ENCODE assay signal across 13 cellular contexts in the genomic region with DNA sequence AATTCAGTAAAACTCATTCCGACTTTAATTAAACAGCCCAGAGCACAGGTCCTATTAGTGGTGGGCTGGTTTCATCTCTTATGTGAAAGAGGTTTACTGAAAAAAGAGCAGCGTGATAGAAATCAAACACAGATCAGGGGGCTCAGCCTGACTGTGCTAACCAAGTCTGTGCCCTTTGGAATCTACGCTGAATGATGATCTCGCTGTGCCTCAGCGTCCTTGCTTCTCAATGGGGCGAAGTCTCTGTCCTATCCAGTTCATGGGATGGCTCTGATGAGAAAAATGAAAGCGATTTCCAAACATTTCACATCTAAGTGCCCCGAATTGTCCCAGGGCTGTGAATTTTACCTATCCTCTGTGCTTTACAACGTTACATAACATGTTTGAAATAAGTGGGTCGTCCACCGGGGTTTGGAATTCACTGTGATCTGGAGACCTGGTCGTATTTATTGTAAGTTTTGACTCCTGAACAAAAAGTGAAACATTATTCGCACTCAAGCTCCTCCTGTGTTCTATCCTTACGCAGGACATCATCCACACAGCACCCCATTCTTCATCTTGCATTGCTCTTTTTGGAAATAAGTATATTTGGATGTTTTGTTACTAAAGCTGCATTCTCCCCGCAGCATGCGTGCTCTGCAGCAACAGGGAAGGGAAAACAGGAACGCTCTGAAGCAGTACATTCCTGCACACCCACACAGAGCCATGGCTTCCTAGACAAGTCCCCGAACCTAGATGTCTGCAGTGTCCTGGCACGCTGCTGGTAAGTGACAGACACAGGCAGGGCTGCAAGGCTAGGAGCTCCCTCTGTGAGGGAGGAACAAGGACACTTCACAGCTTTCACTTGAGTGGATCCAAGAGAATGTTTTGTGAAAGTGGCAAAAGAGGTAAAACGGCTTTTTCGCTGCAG.
DNase-seq lines count a peak whose midpoint lies in the region; ATAC-seq and TF ChIP-seq lines count a peak whose summit lies in the region.
"Had no signal": no experiment of that assay in that cellular context is flagged by ENCODE, and none has a peak within 500 bp of the region (broad histone marks: within the 10 kb centered on the region; RNA-seq: fewer than 3 reads in every experiment).

No MANE protein-coding gene starts in this region.

- no peaks in the 10 kb centered on the region for H3K9me2 ChIP-seq in SK-N-SH

- TF ChIP-seq RAD21 in SK-N-SH (IDR thresholded peaks at IDR 0.05; ENCODE audit: low read length) = no peak

- in situ Hi-C loops in ACHN (cut with HindIII; ENCODE audit: low pct_ligation_motif_present, low pct_unique_long_range_greater_than_20kb, low sequenced_read_pairs) = no loop called here

- H3K27ac ChIP-seq in SK-N-SH (ENCODE audit: low read depth in 2 of 2, low read length in 1 of 2) (no peak overlapping the region), esophagus muscularis mucosa (replicated peaks in 1 of 4) (peak overlapping the region; percentile 79 to 86 (median 82)), neural progenitor cell (no peak overlapping the region)
- H3K27ac ChIP-seq: 22Rv1 had no signal

- H3K36me3 Mint-ChIP-seq in neural progenitor cell = peaks cover 6% of the 10 kb centered on the region
- H3K36me3 Mint-ChIP-seq in type B pancreatic cell = peaks cover 12% of the 10 kb centered on the region
- H3K36me3 Mint-ChIP-seq in activated CD4-positive, alpha-beta T cell treated with anti-CD3 and anti-CD28 coated beads, Interleukin-2, amount 10 ng/mL, durations not matched to agents 7 days and 5 days (ENCODE audit: low read depth) = peaks cover 19% of the 10 kb centered on the region

- ATAC-seq in SK-N-SH treated with all-trans-retinoic acid at 6 μM for 48 hours = 0 out of 3 replicates have a peak, but pooled peaks have one; percentile 18
- ATAC-seq: WTC11 had no signal

- TF ChIP-seq EP300 in SK-N-SH (IDR thresholded peaks at IDR 0.05; ENCODE audit: borderline replicate concordance in 1 of 2, low read depth in 1 of 2, low read length in 1 of 2) = no peak
- TF ChIP-seq EP300 in esophagus muscularis mucosa (IDR thresholded peaks at IDR 0.05) = no peak

- POLR2A ChIA-PET in SK-N-SH (lab: Yijun Ruan, JAX) = no interaction called here
- POLR2A ChIA-PET in activated CD4-positive, alpha-beta T cell treated with anti-CD3 and anti-CD28 coated beads, Interleukin-2, amount 10 ng/mL, durations not matched to agents 7 days and 5 days (lab: Charles Lee) = no interaction called here

- H3K79me2 ChIP-seq in SK-N-SH (ENCODE audit: insufficient read depth) = no peaks in the 10 kb centered on the region
- no peaks in the 10 kb centered on the region for H3K79me2 ChIP-seq in neural progenitor cell (ENCODE audit: low read depth)

- H4K20me1 ChIP-seq in SK-N-SH (ENCODE audit: insufficient read depth) = no peaks in the 10 kb centered on the region
- H4K20me1 ChIP-seq in neural progenitor cell (ENCODE audit: low read depth) = no peaks in the 10 kb centered on the region

- CTCF ChIA-PET in SK-N-SH (lab: Yijun Ruan, JAX) = interaction anchor here (3.2 kb wide), 1 partner anchor 12 kb away, joined by 15 read pairs; no protein-coding TSS in a partner anchor
- CTCF ChIA-PET in activated CD4-positive, alpha-beta T cell treated with anti-CD3 and anti-CD28 coated beads, Interleukin-2, amount 10 ng/mL, durations not matched to agents 7 days and 5 days (lab: Charles Lee) = interaction anchor here (1.6 kb wide), 1 partner anchor 10 kb away, joined by 5 read pairs; no protein-coding TSS in a partner anchor

- H3K4me1 ChIP-seq in SK-N-SH (ENCODE audit: control insufficient read depth in 1 of 2, insufficient read depth in 2 of 2, low read depth in 1 of 2, low read length in 1 of 2) (no peaks in the 10 kb centered on the region; a peak in 1 of 4 replicates), esophagus muscularis mucosa (peaks cover 16 to 42% (median 38%) of the 10 kb centered on the region in 4 donors), neural progenitor cell (no peaks in the 10 kb centered on the region)

- TF ChIP-seq CTCF in SK-N-SH (IDR thresholded peaks at IDR 0.05) = no peak
- TF ChIP-seq CTCF in esophagus muscularis mucosa (IDR thresholded peaks at IDR 0.05) = no peak
- TF ChIP-seq CTCF in neural progenitor cell (IDR thresholded peaks at IDR 0.05) = no peak
- no peak for TF ChIP-seq CTCF in type B pancreatic cell (conservative IDR thresholded peaks at IDR 0.05)

- H3K4me3 Mint-ChIP-seq in neural progenitor cell (no peak overlapping the region), type B pancreatic cell (no peak overlapping the region)
- no peak overlapping the region for H3K4me3 Mint-ChIP-seq in activated CD4-positive, alpha-beta T cell treated with anti-CD3 and anti-CD28 coated beads, Interleukin-2, amount 10 ng/mL, durations not matched to agents 7 days and 5 days
- H3K4me3 Mint-ChIP-seq: WTC11 had no signal

- TF ChIP-seq POLR2A in esophagus muscularis mucosa (IDR thresholded peaks at IDR 0.05; ENCODE audit: low read depth) = no peak

- H3K27ac Mint-ChIP-seq in neural progenitor cell = peak overlapping the region; percentile 43
- H3K27ac Mint-ChIP-seq in type B pancreatic cell = peak overlapping the region; percentile 20
- H3K27ac Mint-ChIP-seq in activated CD4-positive, alpha-beta T cell treated with anti-CD3 and anti-CD28 coated beads, Interleukin-2, amount 10 ng/mL, durations not matched to agents 7 days and 5 days = no peak overlapping the region
- H3K27ac Mint-ChIP-seq: WTC11 had no signal

- H3K9me3 Mint-ChIP-seq in neural progenitor cell = peaks cover 15% of the 10 kb centered on the region
- peaks cover 25% of the 10 kb centered on the region for H3K9me3 Mint-ChIP-seq in type B pancreatic cell
- H3K9me3 Mint-ChIP-seq in activated CD4-positive, alpha-beta T cell treated with anti-CD3 and anti-CD28 coated beads, Interleukin-2, amount 10 ng/mL, durations not matched to agents 7 days and 5 days = peaks cover 15% of the 10 kb centered on the region

- H3K27me3 Mint-ChIP-seq in neural progenitor cell (ENCODE audit: insufficient read depth, low read depth) = peaks cover 7% of the 10 kb centered on the region
- no peaks in the 10 kb centered on the region for H3K27me3 Mint-ChIP-seq in type B pancreatic cell
- H3K27me3 Mint-ChIP-seq in activated CD4-positive, alpha-beta T cell treated with anti-CD3 and anti-CD28 coated beads, Interleukin-2, amount 10 ng/mL, durations not matched to agents 7 days and 5 days = no peaks in the 10 kb centered on the region

- H3K9ac ChIP-seq in SK-N-SH (no peak overlapping the region), neural progenitor cell (no peak overlapping the region)

- H3K27me3 ChIP-seq in SK-N-SH (ENCODE audit: insufficient read depth) (no peaks in the 10 kb centered on the region), esophagus muscularis mucosa (no peaks in the 10 kb centered on the region), neural progenitor cell (no peaks in the 10 kb centered on the region)

- no peak overlapping the region for H3K4me3 ChIP-seq in SK-N-SH (ENCODE audit: low read depth in 2 of 2, low read length in 1 of 2)
- peak overlapping the region in 3 of 4 donors; percentile 29 to 38 (median 31) for H3K4me3 ChIP-seq in esophagus muscularis mucosa
- no peak overlapping the region for H3K4me3 ChIP-seq in neural progenitor cell

- peaks cover 7% of the 10 kb centered on the region; the same call in 1 of the 2 replicates for H3K9me3 ChIP-seq in SK-N-SH
- peaks cover 0 to 4% (median 0%) of the 10 kb centered on the region in 4 donors for H3K9me3 ChIP-seq in esophagus muscularis mucosa
- peaks cover 8% of the 10 kb centered on the region for H3K9me3 ChIP-seq in neural progenitor cell (ENCODE audit: low read depth)

- 84% methylated on average over 21 of the region's 21 CpGs for WGBS in SK-N-SH (ENCODE audit: low lambda C conversion rate)
- 65% methylated on average over 21 of the region's 21 CpGs for whole genome bisulfite sequencing in esophagus muscularis mucosa

- H3F3A ChIP-seq in SK-N-SH (replicated peaks; ENCODE audit: insufficient read depth) (no peaks in the 10 kb centered on the region), neural progenitor cell (ENCODE audit: low read depth) (no peaks in the 10 kb centered on the region)

- no peaks in the 10 kb centered on the region for H3K36me3 ChIP-seq in SK-N-SH (replicated peaks in 1 of 2; ENCODE audit: control insufficient read depth in 1 of 2, insufficient read depth in 2 of 2, low read length in 1 of 2)
- H3K36me3 ChIP-seq in esophagus muscularis mucosa = no peaks in the 10 kb centered on the region
- H3K36me3 ChIP-seq in neural progenitor cell = no peaks in the 10 kb centered on the region

- no peak overlapping the region for H3K4me2 ChIP-seq in SK-N-SH
- no peak overlapping the region for H3K4me2 ChIP-seq in neural progenitor cell

- H3K4me1 Mint-ChIP-seq in neural progenitor cell (peaks cover 3% of the 10 kb centered on the region), type B pancreatic cell (ENCODE audit: unreplicated experiment) (peaks cover 15% of the 10 kb centered on the region)
- peaks cover 25% of the 10 kb centered on the region for H3K4me1 Mint-ChIP-seq in activated CD4-positive, alpha-beta T cell treated with anti-CD3 and anti-CD28 coated beads, Interleukin-2, amount 10 ng/mL, durations not matched to agents 7 days and 5 days

- no peak overlapping the region for H2AFZ ChIP-seq in SK-N-SH (ENCODE audit: low read depth)
- H2AFZ ChIP-seq in neural progenitor cell (replicated peaks) = no peak overlapping the region

- DNase-seq in SK-N-SH (no peak), esophagus muscularis mucosa (ENCODE audit: extremely low spot score) (no peak), neural progenitor cell (ENCODE audit: low spot score) (no peak), type B pancreatic cell (ENCODE audit: extremely low spot score, unreplicated experiment) (no peak), ACHN (no peak), AG08395 (ENCODE audit: low spot score) (no peak)
- DNase-seq in activated CD4-positive, alpha-beta T cell treated with anti-CD3 and anti-CD28 coated beads, Interleukin-2, amount 10 ng/mL, durations not matched to agents 7 days and 5 days = no peak
- DNase-seq: NCI-H1436, NCI-H748 treated with DMSO at 0.1 percent for 48 hours, SHP77 treated with DMSO at 0.1 percent for 48 hours had no signal

- intact Hi-C loops in esophagus muscularis mucosa (cut with DNase I) = no loop called here

TF ChIP-seq in SK-N-SH, 30 proteins besides CTCF, POLR2A, EP300 and RAD21 (continues in another document):
- TF ChIP-seq GABPA (IDR thresholded peaks at IDR 0.05; ENCODE audit: low read depth) (no peak), MXI1 (IDR thresholded peaks at IDR 0.05; ENCODE audit: low read depth, low read length) (no peak), TAF1 (IDR thresholded peaks at IDR 0.05; ENCODE audit: borderline replicate concordance, low read depth, low read length) (no peak), FOXM1 (IDR thresholded peaks at IDR 0.05; ENCODE audit: low read depth) (no peak)
- TF ChIP-seq, protein P1, sequence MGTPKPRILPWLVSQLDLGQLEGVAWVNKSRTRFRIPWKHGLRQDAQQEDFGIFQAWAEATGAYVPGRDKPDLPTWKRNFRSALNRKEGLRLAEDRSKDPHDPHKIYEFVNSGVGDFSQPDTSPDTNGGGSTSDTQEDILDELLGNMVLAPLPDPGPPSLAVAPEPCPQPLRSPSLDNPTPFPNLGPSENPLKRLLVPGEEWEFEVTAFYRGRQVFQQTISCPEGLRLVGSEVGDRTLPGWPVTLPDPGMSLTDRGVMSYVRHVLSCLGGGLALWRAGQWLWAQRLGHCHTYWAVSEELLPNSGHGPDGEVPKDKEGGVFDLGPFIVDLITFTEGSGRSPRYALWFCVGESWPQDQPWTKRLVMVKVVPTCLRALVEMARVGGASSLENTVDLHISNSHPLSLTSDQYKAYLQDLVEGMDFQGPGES (IDR thresholded peaks at IDR 0.05; ENCODE audit: low read depth, low read length) = no peak

Comparison
In these comparisons a context has a peak if more than half of its experiments do, and no peak if none do; other contexts are left out.
1. H3K27ac ChIP-seq: peak in esophagus muscularis mucosa (4 of 4); none in SK-N-SH (0 of 2) and neural progenitor cell (single experiment).
2. H3K4me3 ChIP-seq: peak in esophagus muscularis mucosa (3 of 4); none in SK-N-SH (0 of 2) and neural progenitor cell (single experiment).